ENCODE assay signal across 10 cellular contexts in the genomic region with DNA sequence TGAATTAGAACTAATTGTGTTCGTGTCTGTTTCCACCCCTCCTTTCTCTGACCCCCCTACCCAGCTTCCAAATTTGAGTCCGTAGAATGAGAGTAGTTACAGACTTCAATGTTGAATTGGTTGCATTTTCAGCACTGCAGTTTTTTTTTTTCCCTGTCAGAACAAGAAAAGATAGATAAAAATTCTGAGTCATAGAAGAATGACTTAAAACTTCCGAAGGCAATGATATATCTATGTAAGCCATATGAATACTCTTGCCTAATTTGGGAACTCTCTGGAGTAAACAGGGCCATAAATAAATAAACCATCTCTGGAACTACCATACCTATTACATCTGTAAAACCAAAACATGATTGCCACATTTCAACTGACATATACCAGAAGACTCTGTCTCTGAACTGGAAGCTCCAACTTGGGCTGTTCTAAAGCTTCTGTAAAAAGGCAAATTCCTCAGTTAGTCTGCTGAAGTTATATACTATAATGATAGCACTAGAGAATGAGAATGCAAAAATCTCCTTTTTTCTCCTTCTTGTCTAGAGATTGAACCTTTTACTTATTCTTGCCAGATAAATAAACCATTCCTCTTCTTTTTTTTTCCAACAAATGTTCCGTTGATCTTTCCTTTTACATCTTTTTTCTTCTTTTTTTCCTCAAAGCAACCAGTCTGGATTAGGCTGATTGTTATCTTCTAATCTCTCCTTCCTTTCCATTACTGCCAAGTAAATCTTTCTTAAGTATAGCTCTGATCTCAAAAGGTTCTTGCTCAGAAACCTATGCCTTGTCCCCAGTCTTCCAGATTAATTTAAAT. TPM values are rescaled to one million over a fixed set of nuclear protein-coding genes. Genes with fewer than 3 reads are reported as not detected.
A peak's percentile ranks its signal among the peaks of the same experiment; 100 is the strongest.
DNase-seq lines count a peak whose midpoint lies in the region; ATAC-seq, FAIRE-seq and TF ChIP-seq lines count a peak whose summit lies in the region.
"Had no signal": no experiment of that assay in that cellular context is flagged by ENCODE, and none has a peak within 500 bp of the region (broad histone marks: within the 10 kb centered on the region; RNA-seq: fewer than 3 reads in every experiment).

No MANE protein-coding gene starts in this region.

- no peak for TF ChIP-seq CTCF in astrocyte (IDR thresholded peaks at IDR 0.05; ENCODE audit: insufficient read depth, low read depth, low read length)
- no peak for TF ChIP-seq CTCF in mucosa of descending colon (IDR thresholded peaks at IDR 0.05)
- no peak for TF ChIP-seq CTCF in GM20000 (IDR thresholded peaks at IDR 0.05; ENCODE audit: extremely low read depth, missing control alignments)

- no peaks in the 10 kb centered on the region for H3K36me3 ChIP-seq in ACC112 (ENCODE audit: insufficient read depth, low read length)
- peaks cover 29% of the 10 kb centered on the region for H3K36me3 ChIP-seq in astrocyte (ENCODE audit: insufficient read depth, low read length)
- no peaks in the 10 kb centered on the region for H3K36me3 ChIP-seq in mucosa of descending colon (ENCODE audit: low read depth)

- no peaks in the 10 kb centered on the region for H3K9me3 Mint-ChIP-seq in astrocyte (ENCODE audit: unreplicated experiment)

- H4K20me1 ChIP-seq in astrocyte (ENCODE audit: insufficient read depth, low read length), result peaks cover 97% of the 10 kb centered on the region

- peak; percentile 94 for DNase-seq in HCEC 1CT
- peak; percentile 65 for DNase-seq in astrocyte (ENCODE audit: low read depth)
- no peak for DNase-seq in mucosa of descending colon
- DNase-seq in GM20000 (ENCODE audit: low spot score), result no peak
- no peak for DNase-seq in activated CD4-positive, CD25-positive, alpha-beta regulatory T cell (lab: John Stamatoyannopoulos, UW)
- DNase-seq: DMS153 had no signal

- H3K4me3 ChIP-seq in ACC112 (ENCODE audit: low read depth, low read length) (peak overlapping the region; percentile 65), astrocyte (ENCODE audit: insufficient read depth, low read depth, low read length) (no peak overlapping the region), mucosa of descending colon (no peak overlapping the region)

- peak overlapping the region; percentile 5 for H3K27ac Mint-ChIP-seq in astrocyte (ENCODE audit: unreplicated experiment)

- H3K4me1 Mint-ChIP-seq in astrocyte (ENCODE audit: low read depth, unreplicated experiment), result peaks cover 44% of the 10 kb centered on the region

- H3K9ac ChIP-seq in astrocyte (ENCODE audit: low read length), result no peak overlapping the region

- H3K4me1 ChIP-seq in ACC112 (ENCODE audit: control insufficient read depth, insufficient read depth, low read length, unreplicated experiment), result peaks cover 54% of the 10 kb centered on the region
- peaks cover 29% of the 10 kb centered on the region for H3K4me1 ChIP-seq in astrocyte (ENCODE audit: insufficient read depth, low read length)
- H3K4me1 ChIP-seq in mucosa of descending colon (ENCODE audit: low read depth), result peaks cover 13% of the 10 kb centered on the region

- H3K4me3 Mint-ChIP-seq in astrocyte (ENCODE audit: unreplicated experiment), result peak overlapping the region; percentile 12

- H3K36me3 Mint-ChIP-seq in astrocyte (ENCODE audit: low read depth, unreplicated experiment), result peaks cover 9% of the 10 kb centered on the region

- ATAC-seq in mucosa of descending colon (peak; percentile 18), GM18873 (IDR thresholded peaks at IDR 0.05; ENCODE audit: low FRiP score, unreplicated experiment) (no peak), GM18498 (IDR thresholded peaks at IDR 0.05; ENCODE audit: unreplicated experiment) (no peak)

- H3K79me2 ChIP-seq in ACC112 (ENCODE audit: control insufficient read depth, insufficient read depth, low read length, unreplicated experiment) (peaks cover 85% of the 10 kb centered on the region), astrocyte (ENCODE audit: insufficient read depth, low read length) (peaks cover 97% of the 10 kb centered on the region)

- H3K27me3 Mint-ChIP-seq in astrocyte (ENCODE audit: low read depth, unreplicated experiment), result no peaks in the 10 kb centered on the region

- H3K27me3 ChIP-seq in ACC112 (ENCODE audit: insufficient read depth, low read length), result no peaks in the 10 kb centered on the region
- H3K27me3 ChIP-seq in astrocyte (ENCODE audit: insufficient read depth, low read length), result no peaks in the 10 kb centered on the region

- H3K4me2 ChIP-seq in astrocyte (ENCODE audit: low read length), result peak overlapping the region; percentile 54

- intact Hi-C loops in mucosa of descending colon (cut with DNase I, micrococcal nuclease), result no loop called here

- H3K9me3 ChIP-seq in astrocyte (ENCODE audit: insufficient read depth, low read depth, low read length), result no peaks in the 10 kb centered on the region
- no peaks in the 10 kb centered on the region for H3K9me3 ChIP-seq in mucosa of descending colon

- H3K27ac ChIP-seq in ACC112 (ENCODE audit: low read depth, low read length), result peak overlapping the region; percentile 89
- H3K27ac ChIP-seq in astrocyte (ENCODE audit: low read depth, low read length), result peak overlapping the region; percentile 43
- H3K27ac ChIP-seq: VCaP had no signal

- no peak for FAIRE-seq in astrocyte (lab: Jason Lieb, UNC)

- H2AFZ ChIP-seq in ACC112 (ENCODE audit: low read length, unreplicated experiment) (no peak overlapping the region), astrocyte (ENCODE audit: low read depth, low read length) (no peak overlapping the region)

RNA-seq across cellular contexts. Expression of a gene that starts 23.5 kb away (rescaled TPM):
- total RNA-seq in astrocyte (469 and 474 TPM in 2 replicates), mucosa of descending colon (100 to 1,000 TPM; 114 to 292 (median 117) TPM)

Comparison
In these comparisons a context has a peak if more than half of its experiments do, and no peak if none do; other contexts are left out.
1. DNase-seq: peak in HCEC 1CT (single experiment) and astrocyte (single experiment); none in mucosa of descending colon (0 of 3), GM20000 (single experiment) and activated CD4-positive, CD25-positive, alpha-beta regulatory T cell (0 of 4).